In genomic region chr9:132849168-132849831, GRCh38 we compare ENCODE assay signal across 11 cellular contexts. TPM values are rescaled to one million over a fixed set of nuclear protein-coding genes. Genes with fewer than 3 reads are reported as not detected.
DNase-seq lines count a peak whose midpoint lies in the region; ATAC-seq and TF ChIP-seq lines count a peak whose summit lies in the region.
"Had no signal": no experiment of that assay in that cellular context is flagged by ENCODE, and none has a peak within 500 bp of the region (broad histone marks: within the 10 kb centered on the region; RNA-seq: fewer than 3 reads in every experiment).

No MANE protein-coding gene starts in this region.

- H3K36me3 ChIP-seq in upper lobe of right lung (no peaks in the 10 kb centered on the region), uterus (no peaks in the 10 kb centered on the region)
- H3K36me3 ChIP-seq: upper lobe of left lung had no signal

- TF ChIP-seq CTCF in upper lobe of right lung (IDR thresholded peaks at IDR 0.05) (no peak), uterus (IDR thresholded peaks at IDR 0.05) (no peak)

- peak overlapping the region; percentile 8 to 49 for H3K4me3 Mint-ChIP-seq in stimulated activated naive CD8-positive, alpha-beta T cell treated with anti-CD3 and anti-CD28 coated beads, Interleukin-15, amount 100 ng/mL, for 72 hours
- peak overlapping the region; percentile 1 for H3K4me3 Mint-ChIP-seq in activated CD4-positive, alpha-beta memory T cell treated with anti-CD3 and anti-CD28 coated beads for 36 hours

- peak overlapping the region; percentile 74 to 94 for H3K27ac Mint-ChIP-seq in stimulated activated naive CD8-positive, alpha-beta T cell treated with anti-CD3 and anti-CD28 coated beads, Interleukin-15, amount 100 ng/mL, for 72 hours
- peak overlapping the region; percentile 49 for H3K27ac Mint-ChIP-seq in activated CD4-positive, alpha-beta memory T cell treated with anti-CD3 and anti-CD28 coated beads for 36 hours

- H3K9me3 Mint-ChIP-seq in stimulated activated naive CD8-positive, alpha-beta T cell treated with anti-CD3 and anti-CD28 coated beads, Interleukin-15, amount 100 ng/mL, for 72 hours: no peaks in the 10 kb centered on the region
- no peaks in the 10 kb centered on the region for H3K9me3 Mint-ChIP-seq in activated CD4-positive, alpha-beta memory T cell treated with anti-CD3 and anti-CD28 coated beads for 36 hours

- no peaks in the 10 kb centered on the region for H3K27me3 ChIP-seq in upper lobe of right lung
- no peaks in the 10 kb centered on the region for H3K27me3 ChIP-seq in uterus
- H3K27me3 ChIP-seq: upper lobe of left lung had no signal

- H3K27ac ChIP-seq in upper lobe of right lung (no peak overlapping the region), uterus (no peak overlapping the region)
- H3K27ac ChIP-seq: upper lobe of left lung had no signal

- H3K4me1 ChIP-seq in upper lobe of right lung: no peaks in the 10 kb centered on the region
- H3K4me1 ChIP-seq in uterus: no peaks in the 10 kb centered on the region
- H3K4me1 ChIP-seq: upper lobe of left lung had no signal

- no peaks in the 10 kb centered on the region for H3K9me3 ChIP-seq in upper lobe of right lung
- no peaks in the 10 kb centered on the region for H3K9me3 ChIP-seq in uterus
- H3K9me3 ChIP-seq: upper lobe of left lung had no signal

- CTCF ChIA-PET in activated CD4-positive, alpha-beta memory T cell treated with anti-CD3 and anti-CD28 coated beads for 36 hours (lab: Charles Lee): interaction anchor here (0.7 to 1.6 kb wide), 9 partner anchors 9 to 153 kb away, joined by 3 to 18 read pairs (median 3); partner anchors contain the start of gene AK8

- H3K4me1 Mint-ChIP-seq in stimulated activated naive CD8-positive, alpha-beta T cell treated with anti-CD3 and anti-CD28 coated beads, Interleukin-15, amount 100 ng/mL, for 72 hours: peaks cover 28% of the 10 kb centered on the region
- H3K4me1 Mint-ChIP-seq in activated CD4-positive, alpha-beta memory T cell treated with anti-CD3 and anti-CD28 coated beads for 36 hours (ENCODE audit: low read depth): peaks cover 6% of the 10 kb centered on the region

- POLR2A ChIA-PET in activated CD4-positive, alpha-beta memory T cell treated with anti-CD3 and anti-CD28 coated beads for 36 hours (lab: Charles Lee): interaction anchor here (0.8 kb wide), 1 partner anchor 95 kb away, joined by 3 read pairs; no protein-coding TSS in a partner anchor

- no peak for TF ChIP-seq POLR2A in uterus (IDR thresholded peaks at IDR 0.05)

- ATAC-seq in stimulated activated naive CD8-positive, alpha-beta T cell treated with anti-CD3 and anti-CD28 coated beads, Interleukin-15, amount 100 ng/mL, for 72 hours: no peak
- ATAC-seq in stimulated activated naive CD8-positive, alpha-beta T cell treated with anti-CD3 and anti-CD28 coated beads, Interleukin-15, Interleukin-2, amounts not matched to agents 100 U/mL and 50 U/mL, for 24 hours: no peak
- ATAC-seq in left ventricle myocardium superior (peak; percentile 86), upper lobe of right lung (peak; percentile 44), GM19328 (IDR thresholded peaks at IDR 0.05; ENCODE audit: unreplicated experiment) (no peak)

- H3K4me3 ChIP-seq in upper lobe of right lung: no peak overlapping the region
- H3K4me3 ChIP-seq in uterus: no peak overlapping the region
- H3K4me3 ChIP-seq: upper lobe of left lung had no signal

- H3K36me3 Mint-ChIP-seq in activated CD4-positive, alpha-beta memory T cell treated with anti-CD3 and anti-CD28 coated beads for 36 hours: no peaks in the 10 kb centered on the region

- H3K27me3 Mint-ChIP-seq in stimulated activated naive CD8-positive, alpha-beta T cell treated with anti-CD3 and anti-CD28 coated beads, Interleukin-15, amount 100 ng/mL, for 72 hours: peaks cover 8% of the 10 kb centered on the region
- no peaks in the 10 kb centered on the region for H3K27me3 Mint-ChIP-seq in activated CD4-positive, alpha-beta memory T cell treated with anti-CD3 and anti-CD28 coated beads for 36 hours

- DNase-seq in stimulated activated naive CD8-positive, alpha-beta T cell treated with anti-CD3 and anti-CD28 coated beads, Interleukin-15, amount 100 ng/mL, for 72 hours: no peak
- no peak for DNase-seq in stimulated activated naive CD8-positive, alpha-beta T cell treated with anti-CD3 and anti-CD28 coated beads, Interleukin-15, Interleukin-2, amounts not matched to agents 100 U/mL and 50 U/mL, for 24 hours
- peak; percentile 23 for DNase-seq in activated CD4-positive, alpha-beta memory T cell treated with anti-CD3 and anti-CD28 coated beads for 36 hours
- DNase-seq in left ventricle myocardium superior (peak; percentile 57), upper lobe of right lung (no peak), uterus (no peak), germinal center (ENCODE audit: low spot score) (no peak)
- DNase-seq: cortex of kidney, hippocampal formation had no signal

- intact Hi-C loops in activated CD4-positive, alpha-beta memory T cell treated with anti-CD3 and anti-CD28 coated beads for 36 hours (cut with micrococcal nuclease): loop anchor here (5.0 kb wide), 1 partner anchor 53 kb away; no protein-coding TSS in a partner anchor
- intact Hi-C loops in left ventricle myocardium superior (cut with micrococcal nuclease): no loop called here
- intact Hi-C loops in upper lobe of right lung (cut with DNase I): no loop called here
- intact Hi-C loops in uterus (cut with DNase I; ENCODE audit: low total_unique reads): no loop called here

RNA-seq across cellular contexts. Expression of gene AK8, which starts 28.8 kb away (rescaled TPM):
- total RNA-seq in activated CD4-positive, alpha-beta memory T cell treated with anti-CD3 and anti-CD28 coated beads for 36 hours: under 1 TPM; 0.10 to 0.39 TPM
- total RNA-seq in left ventricle myocardium superior: 0.42 TPM
- total RNA-seq in upper lobe of right lung: 0.55 TPM
- total RNA-seq in uterus: 1 to 10 TPM in 1 of 4 donors, under 1 TPM in 1, not detected in 2; 0.61 to 1.9 TPM

RNA-seq across cellular contexts. Expression of gene SPACA9, which starts 29.4 kb away (rescaled TPM):
- total RNA-seq in activated CD4-positive, alpha-beta memory T cell treated with anti-CD3 and anti-CD28 coated beads for 36 hours: 1 to 10 TPM; 1.8 to 3.6 TPM
- total RNA-seq in left ventricle myocardium superior (4.4 TPM), upper lobe of right lung (3.3 TPM), uterus (1 to 10 TPM in 3 of 4 donors, under 1 TPM in 1; 0.26 to 7.0 (median 2.4) TPM)

Comparison
In these comparisons a context has a peak if more than half of its experiments do, and no peak if none do; other contexts are left out.
1. ATAC-seq: peak in left ventricle myocardium superior (single experiment) and upper lobe of right lung (single experiment); none in stimulated activated naive CD8-positive, alpha-beta T cell treated with anti-CD3 and anti-CD28 coated beads, Interleukin-15, amount 100 ng/mL, for 72 hours (single experiment), stimulated activated naive CD8-positive, alpha-beta T cell treated with anti-CD3 and anti-CD28 coated beads, Interleukin-15, Interleukin-2, amounts not matched to agents 100 U/mL and 50 U/mL, for 24 hours (single experiment) and GM19328 (single experiment).
2. DNase-seq: peak in activated CD4-positive, alpha-beta memory T cell treated with anti-CD3 and anti-CD28 coated beads for 36 hours (single experiment) and left ventricle myocardium superior (single experiment); none in stimulated activated naive CD8-positive, alpha-beta T cell treated with anti-CD3 and anti-CD28 coated beads, Interleukin-15, amount 100 ng/mL, for 72 hours (0 of 2), stimulated activated naive CD8-positive, alpha-beta T cell treated with anti-CD3 and anti-CD28 coated beads, Interleukin-15, Interleukin-2, amounts not matched to agents 100 U/mL and 50 U/mL, for 24 hours (single experiment), upper lobe of right lung (single experiment), uterus (0 of 2) and germinal center (single experiment).